ENCODE assay signal across 8 cellular contexts in genomic region chrX:130120321-130120731, GRCh38. TPM values are rescaled to one million over a fixed set of nuclear protein-coding genes. Genes with fewer than 3 reads are reported as not detected.
DNase-seq lines count a peak whose midpoint lies in the region; ATAC-seq and TF ChIP-seq lines count a peak whose summit lies in the region.

No MANE protein-coding gene starts in this region.

- no CpG with 5 or more reads among the region's 28 CpGs for WGBS in neuronal stem cell (ENCODE audit: extremely low coverage in 2 of 2, insufficient read length in 2 of 2, insufficient replicate concordance in 1 of 2), 2 donors

- H3K9me3 ChIP-seq in neuronal stem cell (replicated peaks in 1 of 2; ENCODE audit: control insufficient read depth in 2 of 2, insufficient read depth in 1 of 2, low read depth in 1 of 2, low read length in 2 of 2): no peaks in the 10 kb centered on the region

- peak; percentile 35 for ATAC-seq in GM21825 (IDR thresholded peaks at IDR 0.05; ENCODE audit: unreplicated experiment)

- TF ChIP-seq CTCF in GM13977 (IDR thresholded peaks at IDR 0.05; ENCODE audit: extremely low read depth, insufficient read depth, missing control alignments): peak; percentile 33
- TF ChIP-seq CTCF in epithelial cell of esophagus (IDR thresholded peaks at IDR 0.05; ENCODE audit: insufficient read depth, low read depth, low read length, missing control alignments): no peak

- no peak overlapping the region for H2AFZ ChIP-seq in neuronal stem cell (ENCODE audit: low read length)

- H4K8ac ChIP-seq in neuronal stem cell (ENCODE audit: low read depth, low read length): no peak overlapping the region

- H4K91ac ChIP-seq in neuronal stem cell (ENCODE audit: low read depth, low read length, poor library complexity): no peak overlapping the region

- H3K18ac ChIP-seq in neuronal stem cell (ENCODE audit: low read length): peak overlapping the region; percentile 13

- no peaks in the 10 kb centered on the region for H3K79me1 ChIP-seq in neuronal stem cell (ENCODE audit: low read depth, low read length)

- no peak overlapping the region for H3K4ac ChIP-seq in neuronal stem cell (ENCODE audit: low read length)

- peaks cover 0 to 6% of the 10 kb centered on the region in 2 donors for H3K36me3 ChIP-seq in neuronal stem cell (replicated peaks in 1 of 2; ENCODE audit: control insufficient read depth in 2 of 2, insufficient read depth in 2 of 2, low read length in 2 of 2)

- H2AK5ac ChIP-seq in neuronal stem cell (ENCODE audit: low read depth, low read length): no peak overlapping the region

- no peak overlapping the region for H2BK120ac ChIP-seq in neuronal stem cell (ENCODE audit: low read depth, low read length)

- in situ Hi-C loops in GM13977 (cut with MboI; ENCODE audit: low pct_unique_long_range_greater_than_20kb, low sequenced_read_pairs, unreplicated experiment): no loop called here

- H3K4me2 ChIP-seq in neuronal stem cell (ENCODE audit: insufficient read depth, low read length, poor library complexity, severe bottlenecking): peak overlapping the region; percentile 77

- H3K14ac ChIP-seq in neuronal stem cell (ENCODE audit: low read length): no peak overlapping the region

- H3K23ac ChIP-seq in neuronal stem cell (ENCODE audit: low read depth, low read length, poor library complexity): no peak overlapping the region

- no peak overlapping the region for H2BK12ac ChIP-seq in neuronal stem cell (ENCODE audit: low read length)

- H3K4me3 ChIP-seq in epithelial cell of esophagus (ENCODE audit: low read length) (peak overlapping the region; percentile 20), neuronal stem cell (ENCODE audit: low read length in 2 of 2) (peak overlapping the region in 1 of 2 donors; percentile 75)

- no peaks in the 10 kb centered on the region for H3K27me3 ChIP-seq in neuronal stem cell (ENCODE audit: control insufficient read depth in 3 of 3, insufficient read depth in 3 of 3, low read depth in 1 of 3, low read length in 3 of 3)

- no peak overlapping the region for H3K9ac ChIP-seq in neuronal stem cell (ENCODE audit: low read depth, low read length, poor library complexity)

- no peak overlapping the region for H2BK15ac ChIP-seq in neuronal stem cell (ENCODE audit: low read length)

- H3K4me1 ChIP-seq in neuronal stem cell (ENCODE audit: control insufficient read depth in 2 of 2, insufficient read depth in 1 of 2, low read depth in 1 of 2, low read length in 2 of 2): peaks cover 2 to 6% of the 10 kb centered on the region in 2 donors

- DNase-seq in GM13977 (ENCODE audit: low spot score) (peak; percentile 60), MV-4-11 (lab: John Stamatoyannopoulos, UW) (peak; percentile 32), epithelial cell of esophagus (ENCODE audit: low read depth) (no peak), neuronal stem cell (ENCODE audit: low spot score) (no peak), ureter (ENCODE audit: low spot score) (no peak), NCI-H2081 (lab: John Stamatoyannopoulos, UW) (no peak)
- no peak for DNase-seq in stimulated activated naive CD4-positive, alpha-beta T cell treated with Interleukin-2 at 50 U/mL for 16 hours (lab: John Stamatoyannopoulos, UW)

- H3K27ac ChIP-seq in neuronal stem cell (replicated peaks; ENCODE audit: low read length): no peak overlapping the region

- H2BK5ac ChIP-seq in neuronal stem cell (ENCODE audit: low read length): no peak overlapping the region

RNA-seq across cellular contexts. Expression of gene ELF4, which starts 10.0 kb away (rescaled TPM):
- 0.06 TPM for polyA plus RNA-seq in neuronal stem cell (2013, experiment 1 of 2)
- 0.08 TPM for polyA plus RNA-seq in neuronal stem cell (2013, experiment 2 of 2)
- total RNA-seq in ureter: 28.7 TPM

RNA-seq across cellular contexts. Expression of gene AIFM1, which starts 45.3 kb away (rescaled TPM):
- 29.1 TPM for polyA plus RNA-seq in neuronal stem cell (2013, experiment 1 of 2)
- 28.9 TPM for polyA plus RNA-seq in neuronal stem cell (2013, experiment 2 of 2)
- 28.5 TPM for total RNA-seq in ureter

RNA-seq across cellular contexts. Expression of gene RAB33A, which starts 51.4 kb away (rescaled TPM):
- polyA plus RNA-seq in neuronal stem cell (2013, experiment 1 of 2): 8.7 TPM
- polyA plus RNA-seq in neuronal stem cell (2013, experiment 2 of 2): 8.7 TPM
- total RNA-seq in ureter: 1.9 TPM

Comparison
In these comparisons a context has a peak if more than half of its experiments do, and no peak if none do; other contexts are left out.
1. DNase-seq: peak in GM13977 (single experiment) and MV-4-11 (single experiment); none in epithelial cell of esophagus (single experiment), neuronal stem cell (single experiment), stimulated activated naive CD4-positive, alpha-beta T cell treated with Interleukin-2 at 50 U/mL for 16 hours (single experiment), ureter (single experiment) and NCI-H2081 (0 of 2).